ENCODE assay signal across 1 cellular context in the genomic region with DNA sequence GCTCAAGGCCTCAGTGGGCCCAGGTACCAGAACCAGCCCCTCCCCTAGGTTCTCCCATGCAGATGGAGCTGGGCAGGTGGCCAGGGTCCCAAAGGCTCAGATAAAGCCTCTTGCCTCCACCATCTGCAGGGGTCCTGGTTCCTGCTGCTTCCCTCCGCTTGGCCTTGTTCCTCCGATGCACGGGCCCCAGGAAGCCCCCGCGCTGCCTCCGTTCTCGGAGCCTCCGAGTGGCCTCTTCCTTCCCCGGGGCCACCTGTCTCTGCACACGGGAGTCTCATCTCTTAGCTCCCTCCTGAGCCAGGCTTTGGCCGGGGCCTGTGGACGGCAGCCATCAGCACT.
TF ChIP-seq lines count a peak whose summit lies in the region.

No MANE protein-coding gene starts in this region.

TF ChIP-seq in HepG2, 621 proteins besides CTCF, POLR2A, EP300 and RAD21:
- TF ChIP-seq CHD4 (IDR thresholded peaks at IDR 0.05; ENCODE audit: borderline replicate concordance, low read length) (no peak), SMARCE1 (IDR thresholded peaks at IDR 0.05; ENCODE audit: borderline replicate concordance) (no peak), HDAC1 (CRISPR knock-in tag; IDR thresholded peaks at IDR 0.05) (0 out of 2 replicates have a peak, but pooled peaks have one; percentile 16), TRIM24 (CRISPR knock-in tag; IDR thresholded peaks at IDR 0.05) (no peak), CREM (IDR thresholded peaks at IDR 0.05) (no peak), CREM (CRISPR knock-in tag; IDR thresholded peaks at IDR 0.05) (no peak), NBN (conservative IDR thresholded peaks at IDR 0.05) (no peak), ZFP41 (CRISPR knock-in tag; IDR thresholded peaks at IDR 0.05; ENCODE audit: borderline replicate concordance) (no peak), ZNF710 (CRISPR knock-in tag; IDR thresholded peaks at IDR 0.05; ENCODE audit: borderline replicate concordance) (no peak), PPARG (CRISPR knock-in tag; conservative IDR thresholded peaks at IDR 0.05) (no peak), XBP1 (CRISPR knock-in tag; IDR thresholded peaks at IDR 0.05) (no peak), ZNF670 (CRISPR knock-in tag; IDR thresholded peaks at IDR 0.05; ENCODE audit: borderline replicate concordance) (0 out of 2 replicates have a peak, but pooled peaks have one; percentile 35), NR2C2 (CRISPR knock-in tag; IDR thresholded peaks at IDR 0.05; ENCODE audit: borderline replicate concordance) (no peak), HNRNPH1 (optimal IDR thresholded peaks at IDR 0.05; ENCODE audit: low read depth, low read length) (no peak), MTA1 (CRISPR knock-in tag; IDR thresholded peaks at IDR 0.05; ENCODE audit: borderline replicate concordance) (0 out of 2 replicates have a peak, but pooled peaks have one; percentile 42), CENPT (CRISPR knock-in tag; IDR thresholded peaks at IDR 0.05; ENCODE audit: low read depth) (no peak), ZNF720 (CRISPR knock-in tag; IDR thresholded peaks at IDR 0.05) (no peak), ZFP1 (CRISPR knock-in tag; IDR thresholded peaks at IDR 0.05) (no peak), ZNF235 (CRISPR knock-in tag; IDR thresholded peaks at IDR 0.05; ENCODE audit: borderline replicate concordance) (no peak)
- TF ChIP-seq, protein P1, sequence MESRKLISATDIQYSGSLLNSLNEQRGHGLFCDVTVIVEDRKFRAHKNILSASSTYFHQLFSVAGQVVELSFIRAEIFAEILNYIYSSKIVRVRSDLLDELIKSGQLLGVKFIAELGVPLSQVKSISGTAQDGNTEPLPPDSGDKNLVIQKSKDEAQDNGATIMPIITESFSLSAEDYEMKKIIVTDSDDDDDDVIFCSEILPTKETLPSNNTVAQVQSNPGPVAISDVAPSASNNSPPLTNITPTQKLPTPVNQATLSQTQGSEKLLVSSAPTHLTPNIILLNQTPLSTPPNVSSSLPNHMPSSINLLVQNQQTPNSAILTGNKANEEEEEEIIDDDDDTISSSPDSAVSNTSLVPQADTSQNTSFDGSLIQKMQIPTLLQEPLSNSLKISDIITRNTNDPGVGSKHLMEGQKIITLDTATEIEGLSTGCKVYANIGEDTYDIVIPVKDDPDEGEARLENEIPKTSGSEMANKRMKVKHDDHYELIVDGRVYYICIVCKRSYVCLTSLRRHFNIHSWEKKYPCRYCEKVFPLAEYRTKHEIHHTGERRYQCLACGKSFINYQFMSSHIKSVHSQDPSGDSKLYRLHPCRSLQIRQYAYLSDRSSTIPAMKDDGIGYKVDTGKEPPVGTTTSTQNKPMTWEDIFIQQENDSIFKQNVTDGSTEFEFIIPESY (CRISPR knock-in tag; IDR thresholded peaks at IDR 0.05) = no peak
- TF ChIP-seq, protein P2, sequence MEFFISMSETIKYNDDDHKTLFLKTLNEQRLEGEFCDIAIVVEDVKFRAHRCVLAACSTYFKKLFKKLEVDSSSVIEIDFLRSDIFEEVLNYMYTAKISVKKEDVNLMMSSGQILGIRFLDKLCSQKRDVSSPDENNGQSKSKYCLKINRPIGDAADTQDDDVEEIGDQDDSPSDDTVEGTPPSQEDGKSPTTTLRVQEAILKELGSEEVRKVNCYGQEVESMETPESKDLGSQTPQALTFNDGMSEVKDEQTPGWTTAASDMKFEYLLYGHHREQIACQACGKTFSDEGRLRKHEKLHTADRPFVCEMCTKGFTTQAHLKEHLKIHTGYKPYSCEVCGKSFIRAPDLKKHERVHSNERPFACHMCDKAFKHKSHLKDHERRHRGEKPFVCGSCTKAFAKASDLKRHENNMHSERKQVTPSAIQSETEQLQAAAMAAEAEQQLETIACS (CRISPR knock-in tag; IDR thresholded peaks at IDR 0.05) = no peak
